12 cellular contexts compared by ENCODE assay signal in the genomic region with DNA sequence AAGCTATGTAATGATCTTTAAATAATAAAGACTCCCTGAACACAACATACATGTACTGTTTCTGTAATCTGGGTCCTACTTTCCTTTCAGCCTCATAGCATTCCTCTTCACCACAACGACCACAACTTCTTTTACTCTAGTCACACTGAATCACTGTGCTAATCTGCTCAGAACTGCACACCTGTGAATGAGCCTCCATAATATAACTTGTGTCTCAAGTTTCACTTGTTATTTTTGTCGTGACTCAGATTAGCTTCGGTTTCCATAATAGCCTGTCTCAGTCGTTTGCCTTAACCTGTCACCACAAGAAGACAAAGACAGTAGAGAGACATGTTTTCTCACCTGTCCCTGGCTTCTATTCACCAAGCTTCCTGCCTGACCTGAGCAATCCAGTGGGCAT.
DNase-seq lines count a peak whose midpoint lies in the region; ATAC-seq, FAIRE-seq and TF ChIP-seq lines count a peak whose summit lies in the region.
"Had no signal": no experiment of that assay in that cellular context is flagged by ENCODE, and none has a peak within 500 bp of the region (broad histone marks: within the 10 kb centered on the region; RNA-seq: fewer than 3 reads in every experiment).

No MANE protein-coding gene starts in this region.

- WGBS in A549 (ENCODE audit: missing lambda C conversion rate) = 2% methylated on average over 4 of the region's 4 CpGs
- 75 to 90% methylated on average over 2 to 4 of the region's 4 CpGs for WGBS in endodermal cell (ENCODE audit: insufficient coverage in 1 of 2, insufficient read length in 1 of 2), 2 experiments

- no peak for ATAC-seq in A549
- peak; percentile 98 for ATAC-seq in GM19035 (IDR thresholded peaks at IDR 0.05; ENCODE audit: unreplicated experiment)
- ATAC-seq in HG02798 (IDR thresholded peaks at IDR 0.05; ENCODE audit: poor library complexity, unreplicated experiment) = peak; percentile 99
- ATAC-seq in naive thymus-derived CD4-positive, alpha-beta T cell = no peak
- ATAC-seq in T-helper 17 cell = no peak

- intact Hi-C loops in naive thymus-derived CD4-positive, alpha-beta T cell (cut with micrococcal nuclease) = no loop called here

- FAIRE-seq in A549 (lab: Jason Lieb, UNC) = peak; percentile 7

- H3K27ac Mint-ChIP-seq in naive thymus-derived CD4-positive, alpha-beta T cell = no peak overlapping the region
- H3K27ac Mint-ChIP-seq in T-helper 17 cell = no peak overlapping the region
- H3K27ac Mint-ChIP-seq in endodermal cell = no peak overlapping the region

- H3K4me3 ChIP-seq in A549 = no peak overlapping the region
- no peak overlapping the region for H3K4me3 ChIP-seq in naive thymus-derived CD4-positive, alpha-beta T cell (ENCODE audit: low read length)
- H3K4me3 ChIP-seq in endodermal cell (ENCODE audit: low read length) = no peak overlapping the region
- H3K4me3 ChIP-seq: SJSA1 had no signal

- no peaks in the 10 kb centered on the region for H3K4me1 ChIP-seq in A549
- H3K4me1 ChIP-seq in naive thymus-derived CD4-positive, alpha-beta T cell (ENCODE audit: control insufficient read depth in 2 of 2, insufficient read depth in 2 of 2, low read length in 2 of 2) = no peaks in the 10 kb centered on the region
- H3K4me1 ChIP-seq in endodermal cell (ENCODE audit: control insufficient read depth, insufficient read depth, low read length) = no peaks in the 10 kb centered on the region
- H3K4me1 ChIP-seq: SJSA1 had no signal

- TF ChIP-seq CTCF in A549 (IDR thresholded peaks at IDR 0.05) (no peak), endodermal cell (conservative IDR thresholded peaks at IDR 0.05) (no peak)

- peaks cover 3 to 12% (median 11%) of the 10 kb centered on the region in 5 donors for H3K27me3 Mint-ChIP-seq in naive thymus-derived CD4-positive, alpha-beta T cell
- H3K27me3 Mint-ChIP-seq in T-helper 17 cell = peaks cover 16% of the 10 kb centered on the region
- H3K27me3 Mint-ChIP-seq in endodermal cell (ENCODE audit: insufficient read depth) = peaks cover 2% of the 10 kb centered on the region

- no peaks in the 10 kb centered on the region for H3K36me3 ChIP-seq in naive thymus-derived CD4-positive, alpha-beta T cell (ENCODE audit: control insufficient read depth in 2 of 3, insufficient read depth in 3 of 3, low read length in 3 of 3)
- H3K36me3 ChIP-seq in endodermal cell (ENCODE audit: control insufficient read depth, insufficient read depth, low read length) = no peaks in the 10 kb centered on the region
- H3K36me3 ChIP-seq: SJSA1 had no signal

- no peak for TF ChIP-seq RAD21 in A549 (conservative IDR thresholded peaks at IDR 0.05 in 1 of 2, IDR thresholded peaks at IDR 0.05 in 1 of 2)

- H3K4me2 ChIP-seq in A549 = no peak overlapping the region

- H3K27ac ChIP-seq in A549 (no peak overlapping the region), endodermal cell (ENCODE audit: low read depth, low read length) (no peak overlapping the region)
- no peak overlapping the region for H3K27ac ChIP-seq in naive thymus-derived CD4-positive, alpha-beta T cell (ENCODE audit: low read depth, low read length)
- H3K27ac ChIP-seq: SJSA1 had no signal

- H3K4me1 Mint-ChIP-seq in naive thymus-derived CD4-positive, alpha-beta T cell = no peaks in the 10 kb centered on the region
- H3K4me1 Mint-ChIP-seq in T-helper 17 cell = no peaks in the 10 kb centered on the region
- peaks cover 3% of the 10 kb centered on the region for H3K4me1 Mint-ChIP-seq in endodermal cell

- no peaks in the 10 kb centered on the region for H3K27me3 ChIP-seq in naive thymus-derived CD4-positive, alpha-beta T cell (ENCODE audit: control insufficient read depth in 2 of 2, insufficient read depth in 2 of 2, low read length in 2 of 2)
- no peaks in the 10 kb centered on the region for H3K27me3 ChIP-seq in endodermal cell (ENCODE audit: control insufficient read depth, insufficient read depth, low read length, poor library complexity, severe bottlenecking)
- H3K27me3 ChIP-seq: SJSA1 had no signal

- CTCF ChIA-PET in A549 (lab: Yijun Ruan, JAX) = no interaction called here
- CTCF ChIA-PET in naive thymus-derived CD4-positive, alpha-beta T cell (lab: Charles Lee) = no interaction called here

- no peak for TF ChIP-seq EP300 in A549 (IDR thresholded peaks at IDR 0.05)

- H3K9me3 ChIP-seq in A549 (0 out of 3 replicates have a peak, but pooled peaks cover 2% of the 10 kb centered on the region), T-helper 17 cell (ENCODE audit: control insufficient read depth, low read length, poor library complexity, severe bottlenecking) (no peaks in the 10 kb centered on the region), endodermal cell (ENCODE audit: control insufficient read depth, low read length) (no peaks in the 10 kb centered on the region)
- H3K9me3 ChIP-seq in naive thymus-derived CD4-positive, alpha-beta T cell (ENCODE audit: control insufficient read depth in 2 of 3, low read length in 3 of 3) = no peaks in the 10 kb centered on the region
- H3K9me3 ChIP-seq: SJSA1 had no signal

- H3K4me3 Mint-ChIP-seq in naive thymus-derived CD4-positive, alpha-beta T cell = no peak overlapping the region
- H3K4me3 Mint-ChIP-seq in T-helper 17 cell (no peak overlapping the region), endodermal cell (no peak overlapping the region)

- peaks cover 0 to 16% (median 5%) of the 10 kb centered on the region in 11 donors for H3K9me3 Mint-ChIP-seq in naive thymus-derived CD4-positive, alpha-beta T cell
- H3K9me3 Mint-ChIP-seq in endodermal cell = peaks cover 53% of the 10 kb centered on the region

- H3K36me3 Mint-ChIP-seq in naive thymus-derived CD4-positive, alpha-beta T cell = peaks cover 0 to 3% (median 0%) of the 10 kb centered on the region in 5 donors
- H3K36me3 Mint-ChIP-seq in T-helper 17 cell (ENCODE audit: low read depth) (no peaks in the 10 kb centered on the region), endodermal cell (ENCODE audit: low read depth) (no peaks in the 10 kb centered on the region)

- no peak overlapping the region for H3K9ac ChIP-seq in endodermal cell (ENCODE audit: extremely low read depth, low read length, poor library complexity, severe bottlenecking)

- TF ChIP-seq POLR2A in A549 (IDR thresholded peaks at IDR 0.05; ENCODE audit: low read length) = no peak

- POLR2A ChIA-PET in A549 (lab: Yijun Ruan, JAX) = no interaction called here
- POLR2A ChIA-PET in naive thymus-derived CD4-positive, alpha-beta T cell (lab: Charles Lee) = no interaction called here

- no peak for DNase-seq in A549 (ENCODE audit: low read depth in 1 of 2, low spot score in 1 of 2)
- DNase-seq in HT1080 (ENCODE audit: low read depth) = peak; percentile 2
- no peak for DNase-seq in naive thymus-derived CD4-positive, alpha-beta T cell
- DNase-seq in T-helper 17 cell = no peak
- DNase-seq in endodermal cell = no peak
- no peak for DNase-seq in amniotic stem cell (lab: John Stamatoyannopoulos, UW)
- DNase-seq: AML-193; effector memory CD4-positive, alpha-beta T cell; stimulated activated CD8-positive, alpha-beta memory T cell treated with anti-CD3 and anti-CD28 coated beads, Interleukin-4, amount 100 ng/mL, for 48 hours had no signal

TF ChIP-seq in A549, 52 proteins besides CTCF, POLR2A, EP300 and RAD21:
- TF ChIP-seq, protein P1, sequence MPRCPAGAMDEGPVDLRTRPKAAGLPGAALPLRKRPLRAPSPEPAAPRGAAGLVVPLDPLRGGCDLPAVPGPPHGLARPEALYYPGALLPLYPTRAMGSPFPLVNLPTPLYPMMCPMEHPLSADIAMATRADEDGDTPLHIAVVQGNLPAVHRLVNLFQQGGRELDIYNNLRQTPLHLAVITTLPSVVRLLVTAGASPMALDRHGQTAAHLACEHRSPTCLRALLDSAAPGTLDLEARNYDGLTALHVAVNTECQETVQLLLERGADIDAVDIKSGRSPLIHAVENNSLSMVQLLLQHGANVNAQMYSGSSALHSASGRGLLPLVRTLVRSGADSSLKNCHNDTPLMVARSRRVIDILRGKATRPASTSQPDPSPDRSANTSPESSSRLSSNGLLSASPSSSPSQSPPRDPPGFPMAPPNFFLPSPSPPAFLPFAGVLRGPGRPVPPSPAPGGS (IDR thresholded peaks at IDR 0.05) = no peak
- TF ChIP-seq, protein P2, sequence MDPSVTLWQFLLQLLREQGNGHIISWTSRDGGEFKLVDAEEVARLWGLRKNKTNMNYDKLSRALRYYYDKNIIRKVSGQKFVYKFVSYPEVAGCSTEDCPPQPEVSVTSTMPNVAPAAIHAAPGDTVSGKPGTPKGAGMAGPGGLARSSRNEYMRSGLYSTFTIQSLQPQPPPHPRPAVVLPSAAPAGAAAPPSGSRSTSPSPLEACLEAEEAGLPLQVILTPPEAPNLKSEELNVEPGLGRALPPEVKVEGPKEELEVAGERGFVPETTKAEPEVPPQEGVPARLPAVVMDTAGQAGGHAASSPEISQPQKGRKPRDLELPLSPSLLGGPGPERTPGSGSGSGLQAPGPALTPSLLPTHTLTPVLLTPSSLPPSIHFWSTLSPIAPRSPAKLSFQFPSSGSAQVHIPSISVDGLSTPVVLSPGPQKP (IDR thresholded peaks at IDR 0.05; ENCODE audit: low read depth, low read length) = no peak
- TF ChIP-seq ESRRA (IDR thresholded peaks at IDR 0.05; ENCODE audit: borderline replicate concordance, low read length) (no peak), ZFP36 (IDR thresholded peaks at IDR 0.05; ENCODE audit: borderline replicate concordance, partially characterized antibody) (no peak), FOSB (CRISPR knock-in tag; IDR thresholded peaks at IDR 0.05) (no peak), CHD2 (IDR thresholded peaks at IDR 0.05; ENCODE audit: low read length, partially characterized antibody) (no peak), ZC3H11A (IDR thresholded peaks at IDR 0.05) (no peak), EHMT2 (IDR thresholded peaks at IDR 0.05; ENCODE audit: low read depth) (no peak), ZSCAN20 (CRISPR knock-in tag; IDR thresholded peaks at IDR 0.05) (no peak), EHF (CRISPR knock-in tag; IDR thresholded peaks at IDR 0.05) (no peak), RARB (CRISPR knock-in tag; IDR thresholded peaks at IDR 0.05) (no peak)

Comparison
In these comparisons a context has a peak if more than half of its experiments do, and no peak if none do; other contexts are left out.
1. ATAC-seq: peak in GM19035 (single experiment) and HG02798 (single experiment); none in A549 (0 of 2), naive thymus-derived CD4-positive, alpha-beta T cell (single experiment) and T-helper 17 cell (single experiment).